In the genomic region with DNA sequence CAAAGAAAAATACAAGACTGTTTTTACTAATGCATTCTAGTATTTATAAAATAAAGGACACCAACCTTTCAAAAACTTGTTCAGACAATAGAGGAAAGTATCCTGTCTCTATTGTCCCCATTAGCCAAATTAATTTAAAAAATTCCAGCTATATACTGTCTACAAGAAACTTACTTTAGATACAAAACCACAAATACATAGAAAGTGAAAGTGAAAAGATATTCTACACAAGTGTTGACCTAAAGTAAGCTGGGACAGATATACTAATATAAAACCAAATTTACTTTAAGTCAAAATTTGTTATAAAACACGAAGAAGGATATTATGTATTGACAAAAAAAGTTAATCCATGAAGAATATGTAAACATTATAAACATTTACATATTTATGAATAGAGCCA, we compare ENCODE assay signal across 20 cellular contexts.
DNase-seq lines count a peak whose midpoint lies in the region; ATAC-seq, FAIRE-seq and TF ChIP-seq lines count a peak whose summit lies in the region.
"Had no signal": no experiment of that assay in that cellular context is flagged by ENCODE, and none has a peak within 500 bp of the region (broad histone marks: within the 10 kb centered on the region; RNA-seq: fewer than 3 reads in every experiment).

No MANE protein-coding gene starts in this region.

- no peaks in the 10 kb centered on the region for H3K9me3 Mint-ChIP-seq in activated naive CD4-positive, alpha-beta T cell treated with anti-CD3 and anti-CD28 coated beads, Interleukin-2, amount 10 ng/mL, durations not matched to agents 7 days and 5 days
- H3K9me3 Mint-ChIP-seq: CD8-positive, alpha-beta T cell had no signal

- H3K9me3 ChIP-seq in A673 (ENCODE audit: low read depth, low read length, poor library complexity, severe bottlenecking), result no peaks in the 10 kb centered on the region
- H3K9me3 ChIP-seq in small intestine (ENCODE audit: control insufficient read depth, low read depth), result no peaks in the 10 kb centered on the region
- no peaks in the 10 kb centered on the region for H3K9me3 ChIP-seq in upper lobe of right lung

- no peaks in the 10 kb centered on the region for H3K4me1 ChIP-seq in A673 (ENCODE audit: insufficient read depth, low read length, poor library complexity, severe bottlenecking)
- H3K4me1 ChIP-seq in small intestine (ENCODE audit: control insufficient read depth in 2 of 2, insufficient read depth in 1 of 2, low read depth in 1 of 2, low read length in 1 of 2), result no peaks in the 10 kb centered on the region
- H3K4me1 ChIP-seq in upper lobe of right lung, result no peaks in the 10 kb centered on the region

- H3K4me1 Mint-ChIP-seq in activated naive CD4-positive, alpha-beta T cell treated with anti-CD3 and anti-CD28 coated beads, Interleukin-2, amount 10 ng/mL, durations not matched to agents 7 days and 5 days, result no peaks in the 10 kb centered on the region

- no peaks in the 10 kb centered on the region for H3K36me3 ChIP-seq in A673 (ENCODE audit: insufficient read depth, low read length, poor library complexity, severe bottlenecking)
- no peaks in the 10 kb centered on the region for H3K36me3 ChIP-seq in small intestine (ENCODE audit: control insufficient read depth in 2 of 2, insufficient read depth in 2 of 2, low read length in 2 of 2)
- H3K36me3 ChIP-seq in upper lobe of right lung, result no peaks in the 10 kb centered on the region

- no TSS peak for BruUV-seq in A673 (replicated peaks; lab: Mats Ljungman, UMichigan)

- H3K27me3 ChIP-seq in A673 (replicated peaks; ENCODE audit: insufficient read depth, low read depth, low read length, poor library complexity), result no peaks in the 10 kb centered on the region
- no peaks in the 10 kb centered on the region for H3K27me3 ChIP-seq in small intestine (ENCODE audit: control insufficient read depth in 2 of 2, insufficient read depth in 2 of 2, low read length in 2 of 2)
- H3K27me3 ChIP-seq in upper lobe of right lung, result no peaks in the 10 kb centered on the region

- intact Hi-C loops in A673 (cut with micrococcal nuclease; ENCODE audit: unreplicated experiment), result no loop called here
- intact Hi-C loops in upper lobe of right lung (cut with DNase I), result no loop called here

- H3K4me3 Mint-ChIP-seq in activated naive CD4-positive, alpha-beta T cell treated with anti-CD3 and anti-CD28 coated beads, Interleukin-2, amount 10 ng/mL, durations not matched to agents 7 days and 5 days, result no peak overlapping the region
- H3K4me3 Mint-ChIP-seq: CD8-positive, alpha-beta T cell had no signal

- no peaks in the 10 kb centered on the region for H3K36me3 Mint-ChIP-seq in activated naive CD4-positive, alpha-beta T cell treated with anti-CD3 and anti-CD28 coated beads, Interleukin-2, amount 10 ng/mL, durations not matched to agents 7 days and 5 days
- H3K36me3 Mint-ChIP-seq: CD8-positive, alpha-beta T cell had no signal

- no peak for TF ChIP-seq POLR2A in GM18505 (IDR thresholded peaks at IDR 0.05; ENCODE audit: borderline replicate concordance, extremely low read depth, insufficient read depth, insufficient read length)

- DNase-seq in A673 (ENCODE audit: low spot score) (no peak), OCI-M1 (lab: John Stamatoyannopoulos, UW) (peak; percentile 72), small intestine (no peak), upper lobe of right lung (no peak), anterior cingulate cortex (lab: John Stamatoyannopoulos, UW) (no peak)
- DNase-seq in activated naive CD4-positive, alpha-beta T cell treated with anti-CD3 and anti-CD28 coated beads, Interleukin-2, amount 10 ng/mL, durations not matched to agents 7 days and 5 days, result no peak
- DNase-seq: AML-193; C1 segment of cervical spinal cord; CD8-positive, alpha-beta T cell; GDM1; GOT3; IMR-90; NCI-H1417 treated with DMSO at 0.1 percent for 48 hours; NCI-H187; NCI-H446 treated with DMSO at 0.1 percent for 48 hours; NCI-H526 treated with DMSO at 0.1 percent for 48 hours; PC-3; Right ventricle myocardium superior had no signal

- CTCF ChIA-PET in A673 (lab: Charles Lee), result no interaction called here
- CTCF ChIA-PET in activated naive CD4-positive, alpha-beta T cell treated with anti-CD3 and anti-CD28 coated beads, Interleukin-2, amount 10 ng/mL, durations not matched to agents 7 days and 5 days (lab: Charles Lee), result no interaction called here

- 19 to 40% (median 21%) methylated on average over 1 of the region's 1 CpG for WGBS in small intestine, 3 donors

- H3K27ac ChIP-seq in A673 (ENCODE audit: low read depth, low read length, poor library complexity, severe bottlenecking) (no peak overlapping the region), small intestine (ENCODE audit: low read depth in 1 of 2, low read length in 1 of 2) (no peak overlapping the region), upper lobe of right lung (no peak overlapping the region)

- POLR2A ChIA-PET in A673 (lab: Charles Lee; ENCODE audit: low non-redundant PET), result no interaction called here

- TF ChIP-seq CTCF in A673 (conservative IDR thresholded peaks at IDR 0.05; ENCODE audit: low read depth, low read length) (no peak), upper lobe of right lung (IDR thresholded peaks at IDR 0.05) (no peak)

- FAIRE-seq in small intestine (lab: Jason Lieb, UNC), result peak; percentile 36

- peak overlapping the region; percentile 12 for H3K4me3 ChIP-seq in A673 (ENCODE audit: low read depth, low read length, poor library complexity, severe bottlenecking)
- no peak overlapping the region for H3K4me3 ChIP-seq in small intestine (ENCODE audit: low read depth in 1 of 2, low read length in 2 of 2)
- H3K4me3 ChIP-seq in upper lobe of right lung, result no peak overlapping the region

- no peaks in the 10 kb centered on the region for H3K27me3 Mint-ChIP-seq in activated naive CD4-positive, alpha-beta T cell treated with anti-CD3 and anti-CD28 coated beads, Interleukin-2, amount 10 ng/mL, durations not matched to agents 7 days and 5 days

- ATAC-seq in GM18505 (IDR thresholded peaks at IDR 0.05; ENCODE audit: unreplicated experiment) (peak; percentile 53), upper lobe of right lung (no peak)
- ATAC-seq: CD8-positive, alpha-beta T cell; HCT116; PC-3 had no signal

- H3K27ac Mint-ChIP-seq in activated naive CD4-positive, alpha-beta T cell treated with anti-CD3 and anti-CD28 coated beads, Interleukin-2, amount 10 ng/mL, durations not matched to agents 7 days and 5 days, result no peak overlapping the region
- H3K27ac Mint-ChIP-seq: CD8-positive, alpha-beta T cell had no signal
